15 cellular contexts compared by ENCODE assay signal in the genomic region with DNA sequence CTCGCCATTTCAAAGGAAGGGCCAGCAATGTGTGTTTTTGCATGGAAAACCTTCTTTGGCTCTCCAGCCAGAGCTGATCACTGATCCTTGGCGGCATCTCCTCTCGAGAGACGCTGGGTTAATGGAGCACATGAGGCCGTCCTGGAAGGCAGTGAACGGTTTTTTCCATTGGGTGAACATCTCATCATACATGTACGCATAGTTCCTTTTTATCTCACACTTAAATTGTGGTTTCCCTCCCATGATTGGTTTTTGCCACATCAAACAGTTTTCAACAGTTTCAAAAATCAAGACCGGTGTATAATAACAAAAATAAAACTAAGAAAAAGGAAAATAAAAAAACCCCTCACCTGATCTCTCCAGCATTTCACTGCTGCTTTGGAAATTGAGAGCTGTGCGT.
DNase-seq lines count a peak whose midpoint lies in the region; ATAC-seq lines count a peak whose summit lies in the region.
"Had no signal": no experiment of that assay in that cellular context is flagged by ENCODE, and none has a peak within 500 bp of the region (broad histone marks: within the 10 kb centered on the region; RNA-seq: fewer than 3 reads in every experiment).

No MANE protein-coding gene starts in this region.

- no peaks in the 10 kb centered on the region for H3K36me3 Mint-ChIP-seq in activated naive CD4-positive, alpha-beta T cell treated with anti-CD3 and anti-CD28 coated beads for 36 hours (ENCODE audit: low read depth)
- H3K36me3 Mint-ChIP-seq: natural killer cell treated with Interleukin-12 subunit alpha and Interleukin-12 subunit beta and Interleukin-15 and Interleukin-18, amount 100 ng/mL, for 72 hours had no signal

- H3K9me3 Mint-ChIP-seq in activated naive CD4-positive, alpha-beta T cell treated with anti-CD3 and anti-CD28 coated beads for 36 hours = no peaks in the 10 kb centered on the region
- H3K9me3 Mint-ChIP-seq: activated T-helper 2 cell treated with anti-CD3 and anti-CD28 coated beads, Interferon-gamma antibody, Interleukin-2, Interleukin-4, amounts not matched to agents 10 μg/mL and 5 μg/mL and 100 μg/mL, durations not matched to agents 14 hours and 24 hours and 36 hours; natural killer cell treated with Interleukin-12 subunit alpha and Interleukin-12 subunit beta and Interleukin-15 and Interleukin-18, amount 100 ng/mL, for 72 hours had no signal

- H3K4me1 Mint-ChIP-seq in activated naive CD4-positive, alpha-beta T cell treated with anti-CD3 and anti-CD28 coated beads for 36 hours (ENCODE audit: low read depth) = peaks cover 27% of the 10 kb centered on the region

- peak; percentile 51 for DNase-seq in activated naive CD4-positive, alpha-beta T cell treated with anti-CD3 and anti-CD28 coated beads for 36 hours
- DNase-seq in activated naive CD4-positive, alpha-beta T cell (lab: John Stamatoyannopoulos, UW) = no peak
- DNase-seq in SW480 (ENCODE audit: low spot score) = peak; percentile 12
- DNase-seq in kidney tubule cell (ENCODE audit: low spot score) = peak; percentile 35
- peak; percentile 27 for DNase-seq in stimulated activated naive CD8-positive, alpha-beta T cell treated with anti-CD3 and anti-CD28 coated beads, Interleukin-15, Interleukin-2, amounts not matched to agents 100 U/mL and 50 U/mL, for 24 hours
- DNase-seq in NCI-H2081 (lab: John Stamatoyannopoulos, UW) = no peak
- DNase-seq in SIG-M5 treated with dmso at 0.1 percent for 504 hours (lab: John Stamatoyannopoulos, UW; ENCODE audit: unreplicated experiment) = no peak
- DNase-seq: anterior cingulate cortex, COR-L47, foreskin melanocyte, lower lobe of right lung, NCI-H1417 treated with DMSO at 0.1 percent for 48 hours had no signal

- H3K4me3 Mint-ChIP-seq in activated naive CD4-positive, alpha-beta T cell treated with anti-CD3 and anti-CD28 coated beads for 36 hours = no peak overlapping the region
- H3K4me3 Mint-ChIP-seq: natural killer cell treated with Interleukin-12 subunit alpha and Interleukin-12 subunit beta and Interleukin-15 and Interleukin-18, amount 100 ng/mL, for 72 hours had no signal

- no peak overlapping the region for H3K27ac Mint-ChIP-seq in activated naive CD4-positive, alpha-beta T cell treated with anti-CD3 and anti-CD28 coated beads for 36 hours
- H3K27ac Mint-ChIP-seq: activated T-helper 2 cell treated with anti-CD3 and anti-CD28 coated beads, Interferon-gamma antibody, Interleukin-2, Interleukin-4, amounts not matched to agents 10 μg/mL and 5 μg/mL and 100 μg/mL, durations not matched to agents 14 hours and 24 hours and 36 hours; natural killer cell treated with Interleukin-12 subunit alpha and Interleukin-12 subunit beta and Interleukin-15 and Interleukin-18, amount 100 ng/mL, for 72 hours had no signal

- H3K27me3 Mint-ChIP-seq in activated naive CD4-positive, alpha-beta T cell treated with anti-CD3 and anti-CD28 coated beads for 36 hours (ENCODE audit: low read depth) = peaks cover 51% of the 10 kb centered on the region

- intact Hi-C loops in activated naive CD4-positive, alpha-beta T cell treated with anti-CD3 and anti-CD28 coated beads for 36 hours (cut with micrococcal nuclease) = loop anchor here (1.0 to 5.0 kb wide), 3 partner anchors 240 to 699 kb away; no protein-coding TSS in a partner anchor

- CTCF ChIA-PET in activated naive CD4-positive, alpha-beta T cell treated with anti-CD3 and anti-CD28 coated beads for 36 hours (lab: Charles Lee) = interaction anchor here (1.0 kb wide), 1 partner anchor 159 kb away, joined by 4 read pairs; no protein-coding TSS in a partner anchor

- ATAC-seq in stimulated activated naive CD8-positive, alpha-beta T cell treated with anti-CD3 and anti-CD28 coated beads, Interleukin-15, Interleukin-2, amounts not matched to agents 100 U/mL and 50 U/mL, for 24 hours = peak; percentile 93
- no peak for ATAC-seq in HG03159 (IDR thresholded peaks at IDR 0.05; ENCODE audit: unreplicated experiment)
- ATAC-seq: lower lobe of right lung; natural killer cell treated with Interleukin-12 subunit alpha and Interleukin-12 subunit beta and Interleukin-15 and Interleukin-18, amount 100 ng/mL, for 72 hours had no signal

Comparison
In these comparisons a context has a peak if more than half of its experiments do, and no peak if none do; other contexts are left out.
1. DNase-seq: peak in activated naive CD4-positive, alpha-beta T cell treated with anti-CD3 and anti-CD28 coated beads for 36 hours (single experiment), SW480 (single experiment), kidney tubule cell (single experiment) and stimulated activated naive CD8-positive, alpha-beta T cell treated with anti-CD3 and anti-CD28 coated beads, Interleukin-15, Interleukin-2, amounts not matched to agents 100 U/mL and 50 U/mL, for 24 hours (single experiment); none in activated naive CD4-positive, alpha-beta T cell (0 of 4), NCI-H2081 (0 of 2) and SIG-M5 treated with dmso at 0.1 percent for 504 hours (single experiment).